In the genomic region with DNA sequence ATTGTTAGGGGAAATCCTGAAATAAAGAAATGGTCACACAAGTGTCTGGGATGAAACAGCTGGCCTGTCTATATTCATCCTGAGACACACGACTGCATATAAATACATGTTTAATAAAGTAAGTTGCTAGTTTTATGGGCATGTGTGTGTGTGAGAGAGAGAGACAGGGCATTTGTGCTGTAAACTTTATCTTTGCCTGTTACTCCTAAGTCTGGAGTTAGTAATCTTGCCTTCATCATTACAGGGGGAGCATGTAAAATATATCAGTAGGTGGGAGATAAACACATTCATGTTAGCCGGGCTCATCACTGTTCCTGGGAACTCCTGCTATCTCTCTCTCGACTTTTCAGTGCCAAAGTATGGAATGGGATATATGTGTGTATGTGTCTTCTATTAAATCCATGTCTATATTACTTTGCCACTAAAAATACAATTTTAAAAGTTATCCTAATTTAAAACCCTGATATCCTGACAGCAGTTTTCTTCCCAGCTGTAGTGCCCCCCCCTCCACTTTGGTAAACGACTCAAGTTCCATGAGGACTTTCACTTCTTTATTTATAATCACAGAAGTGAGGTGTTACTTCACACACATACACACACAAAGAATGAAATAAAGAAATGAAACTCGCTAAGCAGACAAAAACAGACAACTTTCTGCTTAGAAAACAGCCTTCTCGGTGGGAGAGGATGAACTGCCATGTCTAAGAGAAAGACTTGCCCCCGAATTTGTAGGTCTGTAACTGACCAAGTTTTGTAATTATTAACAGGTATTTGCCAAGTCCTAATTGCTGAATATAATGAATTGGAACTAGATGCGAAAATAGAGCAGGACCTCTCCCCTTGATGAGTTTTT, we compare ENCODE assay signal across 8 cellular contexts. TPM values are rescaled to one million over a fixed set of nuclear protein-coding genes. Genes with fewer than 3 reads are reported as not detected.
A peak's percentile ranks its signal among the peaks of the same experiment; 100 is the strongest.
DNase-seq lines count a peak whose midpoint lies in the region; ATAC-seq, FAIRE-seq and TF ChIP-seq lines count a peak whose summit lies in the region.

No MANE protein-coding gene starts in this region.

- no peak for TF ChIP-seq CTCF in AG10803 (conservative IDR thresholded peaks at IDR 0.05; ENCODE audit: low read length)
- no peak for TF ChIP-seq CTCF in epithelial cell of proximal tubule (conservative IDR thresholded peaks at IDR 0.05; ENCODE audit: low read depth, low read length)
- TF ChIP-seq CTCF in natural killer cell (IDR thresholded peaks at IDR 0.05), result no peak

- peak overlapping the region; percentile 1; the same call in 1 of the 2 replicates for H3K9ac ChIP-seq in HUES64 (ENCODE audit: low read depth, low read length)

- H3K27ac ChIP-seq in HUES64 (ENCODE audit: low read depth, low read length), result no peak overlapping the region
- peak overlapping the region; percentile 24 to 99 for H3K27ac ChIP-seq in small intestine (ENCODE audit: low read depth in 1 of 2, low read length in 1 of 2)

- peak overlapping the region; percentile 85 for H3K4me3 ChIP-seq in AG10803 (ENCODE audit: low read length)
- peak overlapping the region; percentile 75 for H3K4me3 ChIP-seq in HUES64 (ENCODE audit: low read length)
- peak overlapping the region; percentile 68 for H3K4me3 ChIP-seq in epithelial cell of proximal tubule (ENCODE audit: low read depth, low read length)
- peak overlapping the region; percentile 52 to 71 for H3K4me3 ChIP-seq in small intestine (ENCODE audit: low read depth in 1 of 2, low read length in 2 of 2)

- H3K9me3 ChIP-seq in HUES64 (ENCODE audit: insufficient read depth, low read depth, low read length) (no peaks in the 10 kb centered on the region), small intestine (ENCODE audit: control insufficient read depth, low read depth) (no peaks in the 10 kb centered on the region)

- peaks cover 18% of the 10 kb centered on the region for H3K36me3 Mint-ChIP-seq in natural killer cell

- H3K27me3 ChIP-seq in HUES64 (ENCODE audit: insufficient read depth, low read length) (peaks cover 84% of the 10 kb centered on the region), small intestine (ENCODE audit: control insufficient read depth in 2 of 2, insufficient read depth in 2 of 2, low read length in 2 of 2) (peaks cover 4 to 10% of the 10 kb centered on the region in 2 donors)

- peaks cover 0 to 5% of the 10 kb centered on the region in 2 donors for H3K27me3 Mint-ChIP-seq in natural killer cell (ENCODE audit: low read depth in 2 of 2)

- H3K27ac Mint-ChIP-seq in natural killer cell, result no peak overlapping the region

- H3K9me3 Mint-ChIP-seq in natural killer cell, result peaks cover 0 to 2% of the 10 kb centered on the region in 2 donors

- FAIRE-seq in small intestine (lab: Jason Lieb, UNC), result no peak

- no peak for DNase-seq in AG10803 (ENCODE audit: low read depth)
- no peak for DNase-seq in epithelial cell of proximal tubule (ENCODE audit: low read depth)
- DNase-seq in small intestine, result no peak
- DNase-seq in ecto neural progenitor cell (ENCODE audit: low spot score), result no peak
- DNase-seq in GM19238 (ENCODE audit: insufficient read length, low spot score), result no peak
- DNase-seq in natural killer cell, result no peak

- ATAC-seq in GM19468 (IDR thresholded peaks at IDR 0.05; ENCODE audit: extremely low read depth, unreplicated experiment) (peak; percentile 59), natural killer cell (no peak)

- no peaks in the 10 kb centered on the region for H3K36me3 ChIP-seq in HUES64 (ENCODE audit: insufficient read depth, low read length)
- H3K36me3 ChIP-seq in small intestine (ENCODE audit: control insufficient read depth in 2 of 2, insufficient read depth in 2 of 2, low read length in 2 of 2), result no peaks in the 10 kb centered on the region

- intact Hi-C loops in natural killer cell (cut with micrococcal nuclease), result loop anchor here (2.0 kb wide), 1 partner anchor 14 kb away; no protein-coding TSS in a partner anchor

- H3K4me3 Mint-ChIP-seq in natural killer cell, result no peak overlapping the region

- WGBS in HUES64, result 7% methylated on average over 5 of the region's 8 CpGs
- 4 to 7% (median 6%) methylated on average over 8 of the region's 8 CpGs for WGBS in small intestine, 3 donors

- peaks cover 36% of the 10 kb centered on the region in 2 donors for H3K4me1 Mint-ChIP-seq in natural killer cell

- peaks cover 51% of the 10 kb centered on the region for H3K4me1 ChIP-seq in HUES64 (ENCODE audit: insufficient read depth, low read length)
- H3K4me1 ChIP-seq in small intestine (ENCODE audit: control insufficient read depth in 2 of 2, insufficient read depth in 1 of 2, low read depth in 1 of 2, low read length in 1 of 2), result no peaks in the 10 kb centered on the region

RNA-seq across cellular contexts. Expression of a gene that starts 0.9 kb away (rescaled TPM):
- polyA plus RNA-seq in HUES64 (2013, experiment 1 of 2), result 16.7 TPM
- 24.0 TPM for polyA plus RNA-seq in HUES64 (2013, experiment 2 of 2)
- total RNA-seq in epithelial cell of proximal tubule (4.1 and 6.3 TPM in 2 replicates), natural killer cell (1,000 to 10,000 TPM in 1 of 3 donors, 100 to 1,000 TPM in 2; 718 to 1,143 (median 944) TPM)
- polyA plus RNA-seq in small intestine, result 10 to 100 TPM in 2 of 3 donors, 1 to 10 TPM in 1; 2.0 to 18.5 (median 12.2) TPM

Comparison
In these comparisons a context has a peak if more than half of its experiments do, and no peak if none do; other contexts are left out.
1. RNA of a gene that starts 0.9 kb away (total RNA-seq): 718 to 1,143 TPM in natural killer cell; 4.1 to 6.3 TPM in epithelial cell of proximal tubule; every median in the first group is over 10 times any median in the second.
2. Peak in every context shown above with its lines, with median percentiles within 50 percentile points of each other: H3K4me3 ChIP-seq.